10 cellular contexts compared by ENCODE assay signal in the genomic region with DNA sequence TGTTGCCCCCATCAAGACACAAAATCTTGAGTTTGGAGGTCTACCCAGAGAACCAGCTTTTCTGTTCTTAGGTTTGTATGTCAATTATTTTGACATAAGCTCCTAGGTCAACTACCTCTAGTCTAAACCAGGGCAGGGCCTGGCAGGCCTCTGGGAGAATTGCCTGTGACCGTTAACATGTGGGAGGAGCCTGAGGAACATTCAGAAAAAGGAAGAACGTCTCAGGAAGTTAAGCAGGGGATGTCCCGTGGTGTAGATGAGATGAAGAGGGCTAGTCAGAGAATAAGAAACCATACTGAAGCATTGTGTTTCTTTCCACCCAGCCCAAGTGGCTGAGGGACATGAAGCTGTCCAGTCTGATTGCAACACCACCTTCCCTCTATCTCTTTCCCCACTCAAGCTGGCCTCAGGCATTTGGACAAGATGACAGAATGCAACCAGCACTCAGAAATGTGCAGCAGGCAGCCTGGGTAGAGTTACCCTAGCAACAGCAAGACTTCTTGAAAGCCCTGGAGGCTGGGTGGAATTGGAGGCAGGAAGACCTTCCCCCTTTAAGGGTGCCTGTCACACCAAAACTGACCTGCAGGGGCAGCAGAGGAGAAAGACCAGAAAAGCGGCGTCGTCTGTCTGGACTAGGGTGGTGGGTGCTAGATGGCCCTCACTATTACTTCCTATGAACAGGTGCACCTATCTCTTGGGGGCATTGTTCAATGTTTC.
DNase-seq lines count a peak whose midpoint lies in the region; ATAC-seq and TF ChIP-seq lines count a peak whose summit lies in the region.
"Had no signal": no experiment of that assay in that cellular context is flagged by ENCODE, and none has a peak within 500 bp of the region (broad histone marks: within the 10 kb centered on the region; RNA-seq: fewer than 3 reads in every experiment).

No MANE protein-coding gene starts in this region.

- no peak overlapping the region for H3K4me3 Mint-ChIP-seq in neural progenitor cell
- H3K4me3 Mint-ChIP-seq: CD4-positive, CD25-positive, alpha-beta regulatory T cell; effector memory CD8-positive, alpha-beta T cell had no signal

- H3K9ac ChIP-seq in neural progenitor cell, result no peak overlapping the region

- no peaks in the 10 kb centered on the region for H3K79me2 ChIP-seq in neural progenitor cell (ENCODE audit: low read depth)

- H3K4me2 ChIP-seq in neural progenitor cell, result no peak overlapping the region

- in situ Hi-C loops in astrocyte of the spinal cord (cut with HindIII; ENCODE audit: low sequenced_read_pairs), result no loop called here

- no peaks in the 10 kb centered on the region for H3K36me3 Mint-ChIP-seq in neural progenitor cell
- H3K36me3 Mint-ChIP-seq: CD4-positive, CD25-positive, alpha-beta regulatory T cell had no signal

- peaks cover 3% of the 10 kb centered on the region for H3K27me3 Mint-ChIP-seq in neural progenitor cell (ENCODE audit: insufficient read depth, low read depth)

- H3K4me3 ChIP-seq in Jurkat, Clone E6-1 (ENCODE audit: low read length), result no peak overlapping the region
- no peak overlapping the region for H3K4me3 ChIP-seq in astrocyte of the spinal cord (ENCODE audit: low read depth, low read length)
- H3K4me3 ChIP-seq in neural progenitor cell, result no peak overlapping the region

- H3K4me1 Mint-ChIP-seq in neural progenitor cell, result peaks cover 5% of the 10 kb centered on the region

- no peaks in the 10 kb centered on the region for H3K36me3 ChIP-seq in neural progenitor cell

- H2AFZ ChIP-seq in neural progenitor cell (replicated peaks), result peak overlapping the region; percentile 27

- ATAC-seq in HG02885 (IDR thresholded peaks at IDR 0.05; ENCODE audit: poor library complexity, unreplicated experiment) (no peak), GM18505 (IDR thresholded peaks at IDR 0.05; ENCODE audit: unreplicated experiment) (no peak)
- ATAC-seq: effector memory CD8-positive, alpha-beta T cell had no signal

- DNase-seq in NCI-H748 (lab: John Stamatoyannopoulos, UW; ENCODE audit: unreplicated experiment) (peak; percentile 42), NCI-H748 treated with DMSO at 0.1 percent for 48 hours (lab: John Stamatoyannopoulos, UW) (no peak), astrocyte of the spinal cord (ENCODE audit: low read depth, low spot score) (no peak), neural progenitor cell (ENCODE audit: low spot score) (peak; percentile 33), activated gamma-delta T cell treated with Interleukin-2 at 50 U/mL for 16 hours (no peak)
- DNase-seq in Jurkat, Clone E6-1 (ENCODE audit: low read depth, low spot score), result peak; percentile 9
- DNase-seq: effector memory CD8-positive, alpha-beta T cell had no signal

- no peaks in the 10 kb centered on the region for H3K9me3 Mint-ChIP-seq in neural progenitor cell
- H3K9me3 Mint-ChIP-seq: CD4-positive, CD25-positive, alpha-beta regulatory T cell; effector memory CD8-positive, alpha-beta T cell had no signal

- H3K9me3 ChIP-seq in neural progenitor cell (ENCODE audit: low read depth), result no peaks in the 10 kb centered on the region

- TF ChIP-seq CTCF in astrocyte of the spinal cord (IDR thresholded peaks at IDR 0.05; ENCODE audit: low read depth, low read length) (peak; percentile 54), neural progenitor cell (IDR thresholded peaks at IDR 0.05) (peak; percentile 57)

- H3F3A ChIP-seq in neural progenitor cell (ENCODE audit: low read depth), result no peaks in the 10 kb centered on the region

- no peak for TF ChIP-seq POLR2A in GM18505 (IDR thresholded peaks at IDR 0.05; ENCODE audit: borderline replicate concordance, extremely low read depth, insufficient read depth, insufficient read length)

- no peaks in the 10 kb centered on the region for H3K4me1 ChIP-seq in neural progenitor cell

- H3K27ac Mint-ChIP-seq in neural progenitor cell, result no peak overlapping the region
- H3K27ac Mint-ChIP-seq: CD4-positive, CD25-positive, alpha-beta regulatory T cell; effector memory CD8-positive, alpha-beta T cell had no signal

- H3K27ac ChIP-seq in neural progenitor cell, result no peak overlapping the region

- no peaks in the 10 kb centered on the region for H4K20me1 ChIP-seq in neural progenitor cell (ENCODE audit: low read depth)

- no peaks in the 10 kb centered on the region for H3K27me3 ChIP-seq in neural progenitor cell

Comparison
In these comparisons a context has a peak if more than half of its experiments do, and no peak if none do; other contexts are left out.
1. DNase-seq: peak in NCI-H748 (single experiment), Jurkat, Clone E6-1 (single experiment) and neural progenitor cell (single experiment); none in NCI-H748 treated with DMSO at 0.1 percent for 48 hours (single experiment), astrocyte of the spinal cord (single experiment) and activated gamma-delta T cell treated with Interleukin-2 at 50 U/mL for 16 hours (single experiment).